15 cellular contexts compared by ENCODE assay signal in the genomic region with DNA sequence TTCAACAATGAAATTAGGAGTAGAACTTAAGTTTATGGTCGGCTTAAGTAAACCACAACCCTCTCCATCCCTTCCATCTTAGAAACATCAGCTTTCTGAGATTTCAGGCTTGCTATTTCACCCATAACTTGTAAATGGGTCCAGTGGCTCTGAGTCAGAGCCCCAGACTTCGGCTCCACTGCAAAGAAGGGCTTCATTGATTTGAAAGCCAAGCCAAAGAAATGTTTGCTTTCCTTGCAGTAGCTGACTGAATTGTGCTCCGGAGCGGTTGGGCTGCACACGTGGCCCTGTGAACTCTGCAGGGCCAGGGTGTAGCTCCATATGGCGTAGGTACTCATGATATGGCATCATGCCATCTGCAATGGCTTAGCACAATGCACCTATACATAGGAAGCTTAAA. TPM values are rescaled to one million over a fixed set of nuclear protein-coding genes. Genes with fewer than 3 reads are reported as not detected.
DNase-seq lines count a peak whose midpoint lies in the region; TF ChIP-seq lines count a peak whose summit lies in the region.
"Had no signal": no experiment of that assay in that cellular context is flagged by ENCODE, and none has a peak within 500 bp of the region (broad histone marks: within the 10 kb centered on the region; RNA-seq: fewer than 3 reads in every experiment).

No MANE protein-coding gene starts in this region.

- H3K9ac ChIP-seq in mammary epithelial cell (ENCODE audit: insufficient read depth, low read length) (no peak overlapping the region), colonic mucosa (ENCODE audit: low read depth in 2 of 2, low read length in 2 of 2) (no peak overlapping the region)

- no peaks in the 10 kb centered on the region for H3K79me2 ChIP-seq in mammary epithelial cell (ENCODE audit: insufficient read depth, low read length)

- H3K27me3 ChIP-seq in mammary epithelial cell (ENCODE audit: insufficient read depth, low read length) (no peaks in the 10 kb centered on the region), colonic mucosa (no peaks in the 10 kb centered on the region), ovary (no peaks in the 10 kb centered on the region), A673 (replicated peaks; ENCODE audit: insufficient read depth, low read depth, low read length, poor library complexity) (no peaks in the 10 kb centered on the region), adrenal gland (no peaks in the 10 kb centered on the region)
- H3K27me3 ChIP-seq: right atrium auricular region had no signal

- TF ChIP-seq POLR2A in ovary (IDR thresholded peaks at IDR 0.05) (no peak), adrenal gland (IDR thresholded peaks at IDR 0.05) (no peak)

- H3K27ac Mint-ChIP-seq in MCF 10A (ENCODE audit: low read depth, unreplicated experiment): peak overlapping the region; percentile 74
- H3K27ac Mint-ChIP-seq: activated CD8-positive, alpha-beta memory T cell treated with anti-CD3 and anti-CD28 coated beads, Interleukin-2, amount 10 ng/mL, durations not matched to agents 7 days and 5 days; activated naive CD4-positive, alpha-beta T cell treated with anti-CD3 and anti-CD28 coated beads for 36 hours had no signal

- CTCF ChIA-PET in MCF 10A (lab: Yijun Ruan, JAX) (interaction anchor here (2.7 kb wide), 1 partner anchor 8 kb away, joined by 12 read pairs; no protein-coding TSS in a partner anchor), mammary epithelial cell (lab: Charles Lee; ENCODE audit: low non-redundant PET) (no interaction called here), A673 (lab: Charles Lee) (no interaction called here)

- intact Hi-C loops in MCF 10A (cut with micrococcal nuclease): loop anchor here (5.0 kb wide), 2 partner anchors 57 to 148 kb away; a partner anchor contains a TSS
- intact Hi-C loops in mammary epithelial cell (cut with micrococcal nuclease): loop anchor here (5.0 kb wide), 2 partner anchors 57 to 127 kb away; a partner anchor contains a TSS
- intact Hi-C loops in colonic mucosa (cut with DNase I): no loop called here
- intact Hi-C loops in ovary (cut with DNase I): no loop called here
- intact Hi-C loops in A673 (cut with micrococcal nuclease; ENCODE audit: unreplicated experiment): no loop called here
- intact Hi-C loops in adrenal gland (cut with DNase I): no loop called here

- H3K4me2 ChIP-seq in mammary epithelial cell (ENCODE audit: insufficient read depth, low read depth, low read length): no peak overlapping the region

- peaks cover 41% of the 10 kb centered on the region for H3K4me1 Mint-ChIP-seq in MCF 10A (ENCODE audit: insufficient read depth, unreplicated experiment)

- H3K36me3 Mint-ChIP-seq in MCF 10A (ENCODE audit: insufficient read depth, unreplicated experiment): no peaks in the 10 kb centered on the region
- H3K36me3 Mint-ChIP-seq: activated CD8-positive, alpha-beta memory T cell treated with anti-CD3 and anti-CD28 coated beads, Interleukin-2, amount 10 ng/mL, durations not matched to agents 7 days and 5 days had no signal

- no peaks in the 10 kb centered on the region for H4K20me1 ChIP-seq in mammary epithelial cell (ENCODE audit: insufficient read depth, low read length)

- H3K9me3 ChIP-seq in mammary epithelial cell (replicated peaks; ENCODE audit: insufficient read depth, low read length): no peaks in the 10 kb centered on the region
- no peaks in the 10 kb centered on the region for H3K9me3 ChIP-seq in colonic mucosa
- no peaks in the 10 kb centered on the region for H3K9me3 ChIP-seq in ovary
- H3K9me3 ChIP-seq in A673 (ENCODE audit: low read depth, low read length, poor library complexity, severe bottlenecking): no peaks in the 10 kb centered on the region
- no peaks in the 10 kb centered on the region for H3K9me3 ChIP-seq in adrenal gland (replicated peaks in 1 of 3)
- H3K9me3 ChIP-seq: right atrium auricular region, thoracic aorta had no signal

- H2AFZ ChIP-seq in mammary epithelial cell (ENCODE audit: low read depth, low read length): no peak overlapping the region

- dilution Hi-C loops in mammary epithelial cell (cut with HindIII; ENCODE audit: low sequenced_read_pairs): no loop called here

- no peak overlapping the region for H3K4me3 ChIP-seq in mammary epithelial cell (replicated peaks in 1 of 3; ENCODE audit: insufficient read depth in 1 of 3, low read depth in 2 of 3, low read length in 3 of 3)
- H3K4me3 ChIP-seq in colonic mucosa: no peak overlapping the region
- no peak overlapping the region for H3K4me3 ChIP-seq in ovary
- H3K4me3 ChIP-seq in A673 (ENCODE audit: low read depth, low read length, poor library complexity, severe bottlenecking): no peak overlapping the region
- no peak overlapping the region for H3K4me3 ChIP-seq in adrenal gland
- H3K4me3 ChIP-seq: right atrium auricular region, thoracic aorta had no signal

- POLR2A ChIA-PET in MCF 10A (lab: Yijun Ruan, JAX) (interaction anchor here (0.8 to 2.5 kb wide), 11 partner anchors 9 to 460 kb away, joined by 3 to 12 read pairs (median 3); no protein-coding TSS in a partner anchor), A673 (lab: Charles Lee; ENCODE audit: low non-redundant PET) (no interaction called here)

- no peak overlapping the region for H3K27ac ChIP-seq in mammary epithelial cell (ENCODE audit: insufficient read depth, low read depth, low read length)
- no peak overlapping the region for H3K27ac ChIP-seq in colonic mucosa
- H3K27ac ChIP-seq in ovary: no peak overlapping the region
- H3K27ac ChIP-seq in A673 (ENCODE audit: low read depth, low read length, poor library complexity, severe bottlenecking): no peak overlapping the region
- H3K27ac ChIP-seq in adrenal gland: no peak overlapping the region
- H3K27ac ChIP-seq: right atrium auricular region, thoracic aorta had no signal

- no peak for TF ChIP-seq EP300 in ovary (IDR thresholded peaks at IDR 0.05)

- BruUV-seq in MCF 10A (replicated peaks; lab: Mats Ljungman, UMichigan) (no TSS peak), mammary epithelial cell (replicated peaks; lab: Mats Ljungman, UMichigan) (no TSS peak), A673 (replicated peaks; lab: Mats Ljungman, UMichigan) (no TSS peak)

- WGBS in mammary epithelial cell (ENCODE audit: low coverage, missing lambda C conversion rate): 100% methylated on average over 6 of the region's 6 CpGs
- 83 to 88% (median 83%) methylated on average over 6 of the region's 6 CpGs for WGBS in ovary, 3 donors
- WGBS in adrenal gland, 4 donors: 64 to 88% (median 82%) methylated on average over 5 to 6 of the region's 6 CpGs

- in situ Hi-C loops in mammary epithelial cell (cut with MboI; ENCODE audit: low sequenced_read_pairs in 2 of 2): no loop called here

- H3K4me3 Mint-ChIP-seq in MCF 10A (ENCODE audit: unreplicated experiment): no peak overlapping the region
- H3K4me3 Mint-ChIP-seq: activated CD8-positive, alpha-beta memory T cell treated with anti-CD3 and anti-CD28 coated beads, Interleukin-2, amount 10 ng/mL, durations not matched to agents 7 days and 5 days; activated naive CD4-positive, alpha-beta T cell treated with anti-CD3 and anti-CD28 coated beads for 36 hours; neural crest cell had no signal

- H3K4me1 ChIP-seq in mammary epithelial cell (ENCODE audit: insufficient read depth, low read length) (peaks cover 24% of the 10 kb centered on the region), colonic mucosa (peaks cover 4% of the 10 kb centered on the region), ovary (ENCODE audit: insufficient read depth) (no peaks in the 10 kb centered on the region), A673 (ENCODE audit: insufficient read depth, low read length, poor library complexity, severe bottlenecking) (no peaks in the 10 kb centered on the region), adrenal gland (replicated peaks in 1 of 2) (peaks cover 3 to 11% of the 10 kb centered on the region in 2 donors)

- no peaks in the 10 kb centered on the region for H3K27me3 Mint-ChIP-seq in MCF 10A (ENCODE audit: insufficient read depth, unreplicated experiment)

- peak; percentile 61 for DNase-seq in MCF 10A (ENCODE audit: unreplicated experiment)
- DNase-seq in mammary epithelial cell: no peak
- DNase-seq in NCI-H748 (lab: John Stamatoyannopoulos, UW; ENCODE audit: unreplicated experiment): peak; percentile 76
- DNase-seq in colonic mucosa: peak; percentile 50
- DNase-seq in ovary: no peak
- no peak for DNase-seq in A673 (ENCODE audit: low spot score)
- DNase-seq in activated CD4-positive, alpha-beta T cell treated with anti-CD3 and anti-CD28 coated beads for 4 hours: no peak
- no peak for DNase-seq in adrenal gland
- DNase-seq: ACHN; activated CD8-positive, alpha-beta memory T cell treated with anti-CD3 and anti-CD28 coated beads, Interleukin-2, amount 10 ng/mL, durations not matched to agents 7 days and 5 days; activated naive CD4-positive, alpha-beta T cell treated with anti-CD3 and anti-CD28 coated beads for 36 hours; NCI-H2081 treated with DMSO at 0.1 percent for 48 hours had no signal

- H3K36me3 ChIP-seq in mammary epithelial cell (ENCODE audit: insufficient read depth, low read length): no peaks in the 10 kb centered on the region
- H3K36me3 ChIP-seq in colonic mucosa: no peaks in the 10 kb centered on the region
- no peaks in the 10 kb centered on the region for H3K36me3 ChIP-seq in ovary
- no peaks in the 10 kb centered on the region for H3K36me3 ChIP-seq in A673 (ENCODE audit: insufficient read depth, low read length, poor library complexity, severe bottlenecking)
- H3K36me3 ChIP-seq in adrenal gland (replicated peaks in 1 of 2): no peaks in the 10 kb centered on the region
- H3K36me3 ChIP-seq: right atrium auricular region, thoracic aorta had no signal

- no peak for TF ChIP-seq CTCF in MCF 10A (IDR thresholded peaks at IDR 0.05; ENCODE audit: unreplicated experiment)
- no peak for TF ChIP-seq CTCF in mammary epithelial cell (conservative IDR thresholded peaks at IDR 0.05 in 1 of 2, IDR thresholded peaks at IDR 0.05 in 1 of 2; ENCODE audit: extremely low read depth in 1 of 2, insufficient read depth in 1 of 2, low read depth in 1 of 2, low read length in 2 of 2)
- TF ChIP-seq CTCF in colonic mucosa (IDR thresholded peaks at IDR 0.05): no peak
- no peak for TF ChIP-seq CTCF in ovary (IDR thresholded peaks at IDR 0.05)
- TF ChIP-seq CTCF in A673 (conservative IDR thresholded peaks at IDR 0.05; ENCODE audit: low read depth, low read length): no peak
- no peak for TF ChIP-seq CTCF in adrenal gland (IDR thresholded peaks at IDR 0.05)

- no peaks in the 10 kb centered on the region for H3K9me3 Mint-ChIP-seq in MCF 10A (ENCODE audit: unreplicated experiment)
- H3K9me3 Mint-ChIP-seq: activated naive CD4-positive, alpha-beta T cell treated with anti-CD3 and anti-CD28 coated beads for 36 hours; neural crest cell had no signal

RNA-seq across cellular contexts. Expression of a gene that starts 57.0 kb away (rescaled TPM):
- total RNA-seq in MCF 10A (2022) (2.5 and 7.0 TPM in 2 replicates), mammary epithelial cell (10 to 100 TPM in 1 of 2 donors, 1 to 10 TPM in 1; 4.0 to 18.0 TPM), colonic mucosa (10 to 100 TPM; 16.6 to 19.0 TPM), ovary (10 to 100 TPM; 17.0 to 65.0 (median 30.9) TPM), A673 (2021) (31.0 and 36.4 TPM in 2 replicates), adrenal gland (100 to 1,000 TPM in 1 of 8 donors, 10 to 100 TPM in 7; 11.4 to 107 (median 65.5) TPM)
- polyA plus RNA-seq in mammary epithelial cell (4.8 TPM), ovary (100 to 1,000 TPM in 1 of 2 donors, 10 to 100 TPM in 1; 44.6 to 129 TPM), adrenal gland (10 to 100 TPM; 35.1 to 50.6 (median 41.9) TPM)
- 2.7 TPM for polyA minus RNA-seq in mammary epithelial cell

Comparison
In these comparisons a context has a peak if more than half of its experiments do, and no peak if none do; other contexts are left out.
1. DNase-seq: peak in MCF 10A (single experiment), NCI-H748 (single experiment) and colonic mucosa (single experiment); none in mammary epithelial cell (single experiment), ovary (0 of 5), A673 (single experiment), activated CD4-positive, alpha-beta T cell treated with anti-CD3 and anti-CD28 coated beads for 4 hours (0 of 2) and adrenal gland (0 of 7).
2. intact Hi-C loops: an anchor here in MCF 10A (5.0 kb wide) and mammary epithelial cell (5.0 kb wide); none called in colonic mucosa, ovary, A673 and adrenal gland.